Comparison of ENCODE assay signal across 9 cellular contexts in the genomic region with DNA sequence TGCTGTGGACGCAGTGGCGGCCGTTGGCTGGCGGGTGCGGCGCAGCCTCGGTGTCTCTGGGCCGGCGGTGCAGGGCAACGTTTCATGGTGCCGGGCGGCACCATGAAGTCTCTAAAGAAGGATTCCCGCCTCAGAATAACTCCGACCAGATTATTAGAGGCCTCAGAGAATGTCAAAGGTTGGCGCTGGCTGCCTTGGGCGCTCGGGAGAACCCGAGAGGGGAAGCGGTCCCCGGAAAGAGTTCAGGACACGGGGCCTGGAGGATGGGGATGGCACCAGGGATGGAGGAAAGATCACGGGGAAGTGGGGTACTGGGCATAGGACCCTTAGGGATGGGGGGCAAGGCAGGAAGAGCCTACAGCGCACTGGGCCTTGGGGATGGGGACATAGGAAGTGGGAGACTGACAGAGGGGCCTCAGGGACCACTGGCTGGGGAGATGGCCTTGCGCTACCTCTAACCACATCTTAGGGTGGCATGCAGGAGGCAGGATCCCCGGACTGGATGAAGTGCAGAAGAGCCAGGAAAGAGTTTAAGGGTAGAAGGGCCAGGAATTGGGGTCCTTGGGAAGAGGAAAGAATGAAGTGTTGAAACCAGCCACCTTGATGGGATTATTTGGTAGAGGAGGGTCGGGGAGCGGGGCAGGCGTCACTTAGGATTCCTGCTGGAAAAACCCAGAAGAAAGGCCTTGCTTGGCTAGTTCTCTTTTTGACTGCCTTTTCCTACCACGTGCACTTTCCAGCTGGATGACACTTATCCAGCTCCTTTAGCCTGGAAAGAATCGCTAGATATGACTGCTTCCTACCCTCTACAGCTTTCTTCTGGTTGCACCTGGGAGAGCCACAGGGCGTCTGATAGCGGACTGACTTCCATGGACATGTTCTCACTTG. TPM values are rescaled to one million over a fixed set of nuclear protein-coding genes. Genes with fewer than 3 reads are reported as not detected.
DNase-seq lines count a peak whose midpoint lies in the region; ATAC-seq and TF ChIP-seq lines count a peak whose summit lies in the region.
"Had no signal": no experiment of that assay in that cellular context is flagged by ENCODE, and none has a peak within 500 bp of the region (broad histone marks: within the 10 kb centered on the region; RNA-seq: fewer than 3 reads in every experiment).

No MANE protein-coding gene starts in this region.

- no peaks in the 10 kb centered on the region for H3K36me3 ChIP-seq in mesendoderm (ENCODE audit: control insufficient read depth, insufficient read depth, low read length)
- no peaks in the 10 kb centered on the region for H3K36me3 ChIP-seq in upper lobe of left lung

- H3K27ac Mint-ChIP-seq in activated naive CD4-positive, alpha-beta T cell treated with anti-CD3 and anti-CD28 coated beads for 36 hours, result peak overlapping the region; percentile 74

- no peak overlapping the region for H2BK15ac ChIP-seq in mesendoderm (replicated peaks; ENCODE audit: low read depth)

- peak overlapping the region; percentile 21 for H3K18ac ChIP-seq in mesendoderm (ENCODE audit: low read length)

- peak overlapping the region; percentile 53 for H3K4me2 ChIP-seq in mesendoderm (ENCODE audit: low read length)

- no peak overlapping the region for H2AK5ac ChIP-seq in mesendoderm (ENCODE audit: low read length)

- H3K4me1 Mint-ChIP-seq in activated naive CD4-positive, alpha-beta T cell treated with anti-CD3 and anti-CD28 coated beads for 36 hours (ENCODE audit: low read depth), result peaks cover 47% of the 10 kb centered on the region

- WGBS in mesendoderm (ENCODE audit: extremely low coverage, insufficient coverage, low lambda C conversion rate), result no CpG with 5 or more reads among the region's 32 CpGs
- WGBS in upper lobe of left lung, 2 donors, result 35 to 58% methylated on average over 22 to 23 of the region's 32 CpGs

- no peak for TF ChIP-seq POLR2A in upper lobe of left lung (IDR thresholded peaks at IDR 0.05)

- peak overlapping the region; percentile 91 for H3K56ac ChIP-seq in mesendoderm (ENCODE audit: low read length)

- no peaks in the 10 kb centered on the region for H3K79me2 ChIP-seq in mesendoderm (ENCODE audit: control insufficient read depth, insufficient read depth, low read length)

- H3K79me1 ChIP-seq in mesendoderm (ENCODE audit: low read length), result no peaks in the 10 kb centered on the region

- H3K23ac ChIP-seq in mesendoderm (ENCODE audit: low read length), result no peak overlapping the region

- no peak for TF ChIP-seq CTCF in upper lobe of left lung (IDR thresholded peaks at IDR 0.05)

- ATAC-seq in upper lobe of left lung (ENCODE audit: low FRiP score in 2 of 2) (no peak), HG02870 (IDR thresholded peaks at IDR 0.05; ENCODE audit: unreplicated experiment) (no peak), HG02571 (IDR thresholded peaks at IDR 0.05; ENCODE audit: unreplicated experiment) (no peak)

- no peak overlapping the region for H2BK120ac ChIP-seq in mesendoderm (ENCODE audit: low read depth, low read length)

- CTCF ChIA-PET in activated naive CD4-positive, alpha-beta T cell treated with anti-CD3 and anti-CD28 coated beads for 36 hours (lab: Charles Lee), result interaction anchor here (1.0 kb wide), 1 partner anchor 27 kb away, joined by 6 read pairs; no protein-coding TSS in a partner anchor

- H2BK5ac ChIP-seq in mesendoderm (ENCODE audit: low read length), result no peak overlapping the region

- H4K8ac ChIP-seq in mesendoderm (ENCODE audit: low read depth, low read length), result no peak overlapping the region

- H3K4me3 Mint-ChIP-seq in activated naive CD4-positive, alpha-beta T cell treated with anti-CD3 and anti-CD28 coated beads for 36 hours, result peak overlapping the region; percentile 82

- H3K27me3 ChIP-seq in mesendoderm (ENCODE audit: insufficient read depth, low read length, poor library complexity) (no peaks in the 10 kb centered on the region), upper lobe of left lung (no peaks in the 10 kb centered on the region)

- no peaks in the 10 kb centered on the region for H3K9me3 ChIP-seq in upper lobe of left lung

- H3K4ac ChIP-seq in mesendoderm (ENCODE audit: low read depth, low read length), result no peak overlapping the region

- no peaks in the 10 kb centered on the region for H3K36me3 Mint-ChIP-seq in activated naive CD4-positive, alpha-beta T cell treated with anti-CD3 and anti-CD28 coated beads for 36 hours (ENCODE audit: low read depth)

- peaks cover 3% of the 10 kb centered on the region for H3K4me1 ChIP-seq in mesendoderm (ENCODE audit: control insufficient read depth, low read depth, low read length)
- H3K4me1 ChIP-seq in upper lobe of left lung, result peaks cover 6 to 16% (median 9%) of the 10 kb centered on the region in 4 donors

- H3K27me3 Mint-ChIP-seq in activated naive CD4-positive, alpha-beta T cell treated with anti-CD3 and anti-CD28 coated beads for 36 hours (ENCODE audit: low read depth), result no peaks in the 10 kb centered on the region

- DNase-seq in activated naive CD4-positive, alpha-beta T cell treated with anti-CD3 and anti-CD28 coated beads for 36 hours, result no peak
- no peak for DNase-seq in activated naive CD4-positive, alpha-beta T cell treated with Interleukin-2 at 50 U/mL for 16 hours
- DNase-seq in caudate nucleus (lab: John Stamatoyannopoulos, UW) (peak in 1 of 61 donors; percentile 32), mesendoderm (no peak), upper lobe of left lung (no peak), kidney tubule cell (ENCODE audit: low spot score) (no peak)

- no peaks in the 10 kb centered on the region for H3K9me3 Mint-ChIP-seq in activated naive CD4-positive, alpha-beta T cell treated with anti-CD3 and anti-CD28 coated beads for 36 hours

- H3K9ac ChIP-seq in mesendoderm (ENCODE audit: low read length), result peak overlapping the region; percentile 80

- TF ChIP-seq EP300 in upper lobe of left lung (IDR thresholded peaks at IDR 0.05), result no peak

- H3K4me3 ChIP-seq in mesendoderm (ENCODE audit: low read length) (peak overlapping the region; percentile 57), upper lobe of left lung (peak overlapping the region; percentile 69 to 77 (median 74))

- H4K5ac ChIP-seq in mesendoderm (ENCODE audit: low read length), result no peak overlapping the region

- H3K27ac ChIP-seq in caudate nucleus (ENCODE audit: low read depth, low read length), result peak overlapping the region; percentile 56
- no peak overlapping the region for H3K27ac ChIP-seq in mesendoderm (ENCODE audit: low read depth, low read length)
- peak overlapping the region; percentile 64 to 85 (median 78) for H3K27ac ChIP-seq in upper lobe of left lung

- intact Hi-C loops in activated naive CD4-positive, alpha-beta T cell treated with anti-CD3 and anti-CD28 coated beads for 36 hours (cut with micrococcal nuclease), result no loop called here

RNA-seq across cellular contexts. Expression of a gene that starts 0.6 kb away (rescaled TPM):
- total RNA-seq in activated naive CD4-positive, alpha-beta T cell treated with anti-CD3 and anti-CD28 coated beads for 36 hours, result 1 to 10 TPM; 5.5 to 5.8 TPM
- polyA plus RNA-seq in mesendoderm (2013, experiment 1 of 2), result 0.17 TPM
- 0.15 TPM for polyA plus RNA-seq in mesendoderm (2013, experiment 2 of 2)
- total RNA-seq in upper lobe of left lung, result 10 to 100 TPM in 1 of 6 donors, 1 to 10 TPM in 5; 1.0 to 14.7 (median 4.2) TPM
- total RNA-seq: RPMI7951 had no signal

RNA-seq across cellular contexts. Expression of a gene that starts 23.7 kb away (rescaled TPM):
- total RNA-seq in activated naive CD4-positive, alpha-beta T cell treated with anti-CD3 and anti-CD28 coated beads for 36 hours, result not detected
- polyA plus RNA-seq in mesendoderm (2013, experiment 1 of 2), result 3.7 TPM
- polyA plus RNA-seq in mesendoderm (2013, experiment 2 of 2), result 3.0 TPM
- 10 to 100 TPM in 1 of 6 donors, 1 to 10 TPM in 2, under 1 TPM in 2, not detected in 1; 0.74 to 14.4 (median 1.2) TPM for total RNA-seq in upper lobe of left lung
- total RNA-seq: RPMI7951 had no signal

RNA-seq across cellular contexts. Expression of a gene that starts 30.2 kb away (rescaled TPM):
- total RNA-seq in activated naive CD4-positive, alpha-beta T cell treated with anti-CD3 and anti-CD28 coated beads for 36 hours, result 10 to 100 TPM; 39.2 to 40.4 TPM
- polyA plus RNA-seq in mesendoderm (2013, experiment 1 of 2), result 9.0 TPM
- polyA plus RNA-seq in mesendoderm (2013, experiment 2 of 2), result 8.8 TPM
- 10 to 100 TPM; 26.8 to 47.3 (median 34.9) TPM for total RNA-seq in upper lobe of left lung

RNA-seq across cellular contexts. Expression of a gene that starts 38.2 kb away (rescaled TPM):
- total RNA-seq in activated naive CD4-positive, alpha-beta T cell treated with anti-CD3 and anti-CD28 coated beads for 36 hours, result 10 to 100 TPM; 15.8 to 16.1 TPM
- 9.8 TPM for polyA plus RNA-seq in mesendoderm (2013, experiment 1 of 2)
- polyA plus RNA-seq in mesendoderm (2013, experiment 2 of 2), result 9.4 TPM
- 100 to 1,000 TPM in 2 of 6 donors, 10 to 100 TPM in 4; 32.9 to 111 (median 46.4) TPM for total RNA-seq in upper lobe of left lung

RNA-seq across cellular contexts. Expression of a gene that starts 40.1 kb away (rescaled TPM):
- not detected for total RNA-seq in activated naive CD4-positive, alpha-beta T cell treated with anti-CD3 and anti-CD28 coated beads for 36 hours
- 1.2 TPM for polyA plus RNA-seq in mesendoderm (2013, experiment 1 of 2)
- polyA plus RNA-seq in mesendoderm (2013, experiment 2 of 2), result 1.0 TPM
- under 1 TPM in 4 of 6 donors, not detected in 2; 0.13 to 0.30 (median 0.21) TPM for total RNA-seq in upper lobe of left lung
- total RNA-seq: RPMI7951 had no signal
